Comparison of ENCODE assay signal across 1 cellular context in genomic region chr1:215002471-215002870, GRCh38.
TF ChIP-seq lines count a peak whose summit lies in the region.

No MANE protein-coding gene starts in this region.

TF ChIP-seq in WTC11, 78 proteins besides CTCF, POLR2A, EP300 and RAD21 (continued from another document):
- no peak for TF ChIP-seq ZNF532 (CRISPR knock-in tag; IDR thresholded peaks at IDR 0.05; ENCODE audit: borderline replicate concordance)
- no peak for TF ChIP-seq GABPB1 (CRISPR knock-in tag; IDR thresholded peaks at IDR 0.05)
- no peak for TF ChIP-seq ZNF425 (CRISPR knock-in tag; conservative IDR thresholded peaks at IDR 0.05)
- no peak for TF ChIP-seq ATF3 (CRISPR knock-in tag; conservative IDR thresholded peaks at IDR 0.05)
- no peak for TF ChIP-seq KAT7 (CRISPR knock-in tag; IDR thresholded peaks at IDR 0.05; ENCODE audit: borderline replicate concordance)
- no peak for TF ChIP-seq TEAD4 (CRISPR knock-in tag; IDR thresholded peaks at IDR 0.05)
- TF ChIP-seq OVOL2 (CRISPR knock-in tag; IDR thresholded peaks at IDR 0.05; ENCODE audit: borderline replicate concordance) = no peak
- TF ChIP-seq EMX1 (CRISPR knock-in tag; IDR thresholded peaks at IDR 0.05) = no peak
- no peak for TF ChIP-seq NR1H2 (CRISPR knock-in tag; IDR thresholded peaks at IDR 0.05)
- TF ChIP-seq ZNF121 (CRISPR knock-in tag; IDR thresholded peaks at IDR 0.05) = no peak
- TF ChIP-seq ZNF416 (CRISPR knock-in tag; IDR thresholded peaks at IDR 0.05) = no peak
TF ChIP-seq in WTC11: peak in this region for 0.
